ENCODE assay signal across 1 cellular context in the genomic region with DNA sequence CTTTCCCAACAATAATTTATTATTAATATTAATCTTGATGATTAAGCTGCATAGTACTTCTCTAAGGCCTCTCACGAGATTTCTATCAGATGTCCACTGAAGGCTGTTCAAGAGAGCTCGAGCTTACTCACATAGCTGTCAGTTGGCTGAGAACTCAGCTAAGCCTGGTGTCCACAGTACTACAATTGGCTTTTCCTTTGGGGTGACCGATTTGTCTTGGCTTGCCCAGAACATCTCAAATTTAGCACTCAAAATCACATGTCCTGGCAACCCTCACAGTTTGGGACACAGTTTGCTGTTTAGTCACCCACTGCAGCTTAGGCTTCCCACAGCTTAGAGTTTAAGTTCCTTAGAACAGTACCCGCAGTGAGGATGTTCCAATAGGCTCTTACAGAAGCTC.
TF ChIP-seq lines count a peak whose summit lies in the region.

No MANE protein-coding gene starts in this region.

TF ChIP-seq in H1, 55 proteins besides CTCF, POLR2A, EP300 and RAD21 (continued from another document):
- TF ChIP-seq SP4 (IDR thresholded peaks at IDR 0.05; ENCODE audit: low read length), result no peak
- no peak for TF ChIP-seq SIX5 (IDR thresholded peaks at IDR 0.05; ENCODE audit: low read depth, low read length)
- TF ChIP-seq POLR2AphosphoS5 (IDR thresholded peaks at IDR 0.05; ENCODE audit: low read depth, low read length), result no peak
- TF ChIP-seq SIRT6 (IDR thresholded peaks at IDR 0.05; ENCODE audit: low read length), result no peak
TF ChIP-seq in H1: peak in this region for 0.
